In the genomic region with DNA sequence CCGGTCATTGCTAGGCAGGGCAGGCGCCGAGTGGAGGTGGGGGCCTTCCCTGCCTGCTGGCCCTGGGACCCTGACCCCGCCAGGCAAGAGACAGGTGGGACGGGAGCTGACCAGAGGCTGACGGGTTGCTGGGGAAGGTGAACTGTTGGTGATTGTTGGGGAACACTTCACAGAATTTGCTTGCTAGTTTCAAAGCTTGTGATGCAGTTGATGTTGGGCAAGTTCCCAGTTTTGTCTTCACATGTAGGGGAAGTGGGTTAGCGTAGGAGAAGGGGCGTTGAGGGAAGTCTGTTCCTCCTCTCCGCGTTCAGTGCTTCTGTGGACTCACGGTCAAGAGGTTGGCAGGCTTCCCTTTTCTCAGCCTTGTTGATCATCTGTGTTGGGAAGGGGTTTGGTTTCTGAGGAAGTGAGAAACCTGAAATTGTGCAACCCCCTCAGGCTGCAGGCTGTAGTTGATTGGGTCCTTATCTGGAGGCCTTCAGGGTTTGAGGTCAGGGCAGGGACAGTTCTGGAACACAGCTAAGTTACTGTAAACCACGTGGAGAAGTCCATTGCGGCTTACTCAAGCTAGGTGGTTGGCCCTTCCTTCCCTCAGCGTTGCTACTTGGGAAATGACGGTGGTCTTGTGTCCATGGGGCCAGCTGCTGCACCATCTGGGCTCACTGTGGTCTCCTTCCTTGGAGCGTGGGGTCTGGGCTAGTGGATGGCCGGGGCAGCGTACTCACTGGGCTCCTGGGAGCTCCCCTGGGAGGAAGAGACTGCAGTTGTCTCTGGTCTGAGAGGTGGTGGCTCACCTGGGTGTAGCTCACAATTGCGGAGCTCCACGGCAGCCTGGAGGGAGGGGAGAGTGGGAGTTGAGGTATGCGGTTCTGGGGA, we compare ENCODE assay signal across 8 cellular contexts. TPM values are rescaled to one million over a fixed set of nuclear protein-coding genes. Genes with fewer than 3 reads are reported as not detected.
DNase-seq lines count a peak whose midpoint lies in the region; ATAC-seq, FAIRE-seq and TF ChIP-seq lines count a peak whose summit lies in the region.

No MANE protein-coding gene starts in this region.

- in situ Hi-C loops in astrocyte of the cerebellum (cut with HindIII; ENCODE audit: low sequenced_read_pairs), result no loop called here

- no peak overlapping the region for H3K4me3 ChIP-seq in astrocyte of the cerebellum (ENCODE audit: low read depth, low read length)

- FAIRE-seq in G401.6 (lab: Jason Lieb, UNC), result peak; percentile 82

- DNase-seq in astrocyte of the cerebellum (ENCODE audit: low read depth), result peak; percentile 53
- peak; percentile 100 for DNase-seq in iris pigment epithelial cell (ENCODE audit: low read depth)
- peak; percentile 66 for DNase-seq in stimulated activated CD4-positive, alpha-beta T cell treated with anti-CD3 and anti-CD28 coated beads, Interleukin-15, amount 100 ng/mL, for 24 hours
- DNase-seq in COLO668 (lab: John Stamatoyannopoulos, UW; ENCODE audit: unreplicated experiment), result no peak
- no peak for DNase-seq in activated gamma-delta T cell (lab: John Stamatoyannopoulos, UW)

- peak; percentile 48 for ATAC-seq in HG02623 (IDR thresholded peaks at IDR 0.05; ENCODE audit: unreplicated experiment)

- no peak for TF ChIP-seq CTCF in astrocyte of the cerebellum (IDR thresholded peaks at IDR 0.05; ENCODE audit: low read depth, low read length, missing control alignments)

TF ChIP-seq in PFSK-1, 5 proteins besides CTCF, POLR2A, EP300 and RAD21:
- TF ChIP-seq FOXP2 (optimal IDR thresholded peaks at IDR 0.05; ENCODE audit: borderline replicate concordance, extremely low read depth, extremely low read length, insufficient read depth) (peak; percentile 11), SIN3A (IDR thresholded peaks at IDR 0.05; ENCODE audit: borderline replicate concordance, insufficient read depth, low read length) (peak; percentile 79; the same call in 1 of the 2 replicates), POLR2AphosphoS5 (IDR thresholded peaks at IDR 0.05; ENCODE audit: low read depth, low read length) (peak; percentile 59), TAF1 (IDR thresholded peaks at IDR 0.05; ENCODE audit: borderline replicate concordance, insufficient read depth, low read length) (peak; percentile 48; the same call in 1 of the 2 replicates)
- TF ChIP-seq, protein P1, sequence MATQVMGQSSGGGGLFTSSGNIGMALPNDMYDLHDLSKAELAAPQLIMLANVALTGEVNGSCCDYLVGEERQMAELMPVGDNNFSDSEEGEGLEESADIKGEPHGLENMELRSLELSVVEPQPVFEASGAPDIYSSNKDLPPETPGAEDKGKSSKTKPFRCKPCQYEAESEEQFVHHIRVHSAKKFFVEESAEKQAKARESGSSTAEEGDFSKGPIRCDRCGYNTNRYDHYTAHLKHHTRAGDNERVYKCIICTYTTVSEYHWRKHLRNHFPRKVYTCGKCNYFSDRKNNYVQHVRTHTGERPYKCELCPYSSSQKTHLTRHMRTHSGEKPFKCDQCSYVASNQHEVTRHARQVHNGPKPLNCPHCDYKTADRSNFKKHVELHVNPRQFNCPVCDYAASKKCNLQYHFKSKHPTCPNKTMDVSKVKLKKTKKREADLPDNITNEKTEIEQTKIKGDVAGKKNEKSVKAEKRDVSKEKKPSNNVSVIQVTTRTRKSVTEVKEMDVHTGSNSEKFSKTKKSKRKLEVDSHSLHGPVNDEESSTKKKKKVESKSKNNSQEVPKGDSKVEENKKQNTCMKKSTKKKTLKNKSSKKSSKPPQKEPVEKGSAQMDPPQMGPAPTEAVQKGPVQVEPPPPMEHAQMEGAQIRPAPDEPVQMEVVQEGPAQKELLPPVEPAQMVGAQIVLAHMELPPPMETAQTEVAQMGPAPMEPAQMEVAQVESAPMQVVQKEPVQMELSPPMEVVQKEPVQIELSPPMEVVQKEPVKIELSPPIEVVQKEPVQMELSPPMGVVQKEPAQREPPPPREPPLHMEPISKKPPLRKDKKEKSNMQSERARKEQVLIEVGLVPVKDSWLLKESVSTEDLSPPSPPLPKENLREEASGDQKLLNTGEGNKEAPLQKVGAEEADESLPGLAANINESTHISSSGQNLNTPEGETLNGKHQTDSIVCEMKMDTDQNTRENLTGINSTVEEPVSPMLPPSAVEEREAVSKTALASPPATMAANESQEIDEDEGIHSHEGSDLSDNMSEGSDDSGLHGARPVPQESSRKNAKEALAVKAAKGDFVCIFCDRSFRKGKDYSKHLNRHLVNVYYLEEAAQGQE (IDR thresholded peaks at IDR 0.05; ENCODE audit: insufficient read depth in 1 of 2, low read depth in 2 of 2, low read length in 2 of 2), result peak in 1 of 2 experiments; percentile 53; a peak in 1 of 4 replicates

RNA-seq across cellular contexts. Expression of a gene that starts 7.5 kb away (rescaled TPM):
- polyA plus RNA-seq in PFSK-1 (2012; ENCODE audit: insufficient read length, low read depth), result 2,406 TPM

RNA-seq across cellular contexts. Expression of a gene that starts 14.7 kb away (rescaled TPM):
- 1.0 TPM for polyA plus RNA-seq in PFSK-1 (2012; ENCODE audit: insufficient read length, low read depth)

RNA-seq across cellular contexts. Expression of a gene that starts 17.0 kb away (rescaled TPM):
- polyA plus RNA-seq in PFSK-1 (2012; ENCODE audit: insufficient read length, low read depth), result 80.0 TPM

RNA-seq across cellular contexts. Expression of a gene that starts 18.8 kb away (rescaled TPM):
- 89.9 TPM for polyA plus RNA-seq in PFSK-1 (2012; ENCODE audit: insufficient read length, low read depth)

RNA-seq across cellular contexts. Expression of a gene that starts 34.4 kb away (rescaled TPM):
- not detected for polyA plus RNA-seq in PFSK-1 (2012; ENCODE audit: insufficient read length, low read depth)

Comparison
In these comparisons a context has a peak if more than half of its experiments do, and no peak if none do; other contexts are left out.
1. DNase-seq: peak in astrocyte of the cerebellum (single experiment), iris pigment epithelial cell (single experiment) and stimulated activated CD4-positive, alpha-beta T cell treated with anti-CD3 and anti-CD28 coated beads, Interleukin-15, amount 100 ng/mL, for 24 hours (single experiment); none in COLO668 (single experiment) and activated gamma-delta T cell (single experiment).